8 cellular contexts compared by ENCODE assay signal in the genomic region with DNA sequence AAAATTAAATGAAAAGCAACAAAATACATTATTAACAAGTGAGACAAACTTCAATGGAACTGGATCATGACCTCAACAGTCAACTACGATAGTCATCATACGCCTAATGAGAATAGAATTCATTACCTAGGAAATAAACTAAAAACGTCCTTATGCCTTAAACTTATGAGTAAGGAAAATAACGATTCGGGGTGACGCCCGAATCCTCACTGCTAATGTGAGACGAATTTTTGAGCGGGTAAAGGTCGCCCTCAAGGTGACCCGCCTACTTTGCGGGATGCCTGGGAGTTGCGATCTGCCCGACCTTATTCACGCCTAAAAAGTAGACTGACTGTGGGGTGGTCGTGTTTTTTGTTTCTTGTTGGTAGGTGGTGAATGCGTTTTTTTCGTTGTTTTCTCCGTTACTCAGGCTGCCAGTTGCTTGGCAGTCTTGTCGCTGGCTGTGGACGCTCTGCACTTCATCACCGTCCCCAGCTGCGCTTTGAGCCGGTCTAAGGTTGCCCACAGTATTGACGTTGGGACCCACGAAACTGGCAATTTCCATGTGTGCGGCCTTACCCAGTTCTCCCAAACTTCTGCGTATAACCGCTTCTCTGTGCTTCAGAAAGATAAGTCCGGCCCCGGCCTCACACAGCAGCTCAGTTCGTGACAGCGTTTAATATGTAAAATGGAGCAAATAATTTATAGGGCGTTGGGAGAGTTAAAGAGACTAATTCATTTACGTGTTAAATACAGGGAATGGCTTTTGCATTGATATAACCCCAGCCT. TPM values are rescaled to one million over a fixed set of nuclear protein-coding genes. Genes with fewer than 3 reads are reported as not detected.
DNase-seq lines count a peak whose midpoint lies in the region; ATAC-seq lines count a peak whose summit lies in the region.

No MANE protein-coding gene starts in this region.

- no peaks in the 10 kb centered on the region for H3K27me3 ChIP-seq in esophagus (ENCODE audit: control insufficient read depth in 1 of 2, insufficient read depth in 2 of 2, low read length in 2 of 2)

- H3K36me3 ChIP-seq in esophagus (ENCODE audit: control insufficient read depth in 2 of 2, insufficient read depth in 2 of 2, low read length in 1 of 2), result peaks cover 0 to 11% of the 10 kb centered on the region in 2 donors

- peak overlapping the region; percentile 15 to 34 for H3K4me3 ChIP-seq in esophagus (ENCODE audit: low read depth in 1 of 2, low read length in 2 of 2)

- H3K27ac ChIP-seq in esophagus (ENCODE audit: low read depth in 2 of 2, low read length in 1 of 2), result peak overlapping the region; percentile 96 to 99

- DNase-seq in DMS 273 treated with DMSO at 0.1 percent for 48 hours (lab: John Stamatoyannopoulos, UW) (peak; percentile 99), HuH-7.5 (ENCODE audit: low spot score) (peak; percentile 87), OCI-M1 (lab: John Stamatoyannopoulos, UW) (peak; percentile 99), myocyte (ENCODE audit: low read depth) (peak; percentile 97)
- DNase-seq in activated T-cell treated with anti-CD3 and anti-CD28 coated beads, Interleukin-2, amount 50 U/mL, for 1 hour, result peak; percentile 81
- peak; percentile 78 to 86 for DNase-seq in stimulated activated CD8-positive, alpha-beta memory T cell treated with anti-CD3 and anti-CD28 coated beads, Interleukin-7, amount 100 ng/mL, for 4 hours (ENCODE audit: low read depth in 2 of 2)

- peaks cover 4 to 17% of the 10 kb centered on the region in 2 donors for H3K4me1 ChIP-seq in esophagus (ENCODE audit: control insufficient read depth in 2 of 2, insufficient read depth in 2 of 2, low read length in 1 of 2)

- peak; percentile 57 for ATAC-seq in GM21526 (IDR thresholded peaks at IDR 0.05; ENCODE audit: low FRiP score, unreplicated experiment)

- WGBS in esophagus, 2 donors, result 0% methylated on average over 35 of the region's 35 CpGs

- no peaks in the 10 kb centered on the region for H3K9me3 ChIP-seq in esophagus (ENCODE audit: control insufficient read depth in 2 of 2, insufficient read depth in 1 of 2, low read depth in 1 of 2, low read length in 1 of 2)

RNA-seq across cellular contexts. Expression of a gene that starts 0.6 kb away (rescaled TPM):
- 10 to 100 TPM; 20.0 to 28.7 TPM for polyA plus RNA-seq in esophagus
- 26.2 and 29.5 TPM in 2 replicates for total RNA-seq in myocyte
- 48.2 TPM for polyA plus RNA-seq in myocyte (2012)

RNA-seq across cellular contexts. Expression of a gene that starts 25.1 kb away (rescaled TPM):
- polyA plus RNA-seq in esophagus, result under 1 TPM in 1 of 2 donors, not detected in 1; 0.31 TPM
- not detected in 2 replicates for total RNA-seq in myocyte
- not detected for polyA plus RNA-seq in myocyte (2012)

RNA-seq across cellular contexts. Expression of a gene that starts 33.9 kb away (rescaled TPM):
- 100 to 1,000 TPM in 1 of 2 donors, 10 to 100 TPM in 1; 52.7 to 112 TPM for polyA plus RNA-seq in esophagus
- 213 and 237 TPM in 2 replicates for total RNA-seq in myocyte
- polyA plus RNA-seq in myocyte (2012), result 375 TPM

Comparison
In these comparisons a context has a peak if more than half of its experiments do, and no peak if none do; other contexts are left out.
1. Peak in every context shown above with its lines: DNase-seq, ATAC-seq, H3K4me3 ChIP-seq and H3K27ac ChIP-seq.